8 cellular contexts compared by ENCODE assay signal in genomic region chr10:119341236-119342016, GRCh38.
DNase-seq lines count a peak whose midpoint lies in the region; ATAC-seq and TF ChIP-seq lines count a peak whose summit lies in the region.

No MANE protein-coding gene starts in this region.

- POLR2A ChIA-PET in HEK293T (lab: Yijun Ruan, JAX): no interaction called here

- ATAC-seq in GM19455 (IDR thresholded peaks at IDR 0.05; ENCODE audit: unreplicated experiment) (no peak), HG02938 (IDR thresholded peaks at IDR 0.05; ENCODE audit: unreplicated experiment) (no peak)

- CTCF ChIA-PET in HEK293T (lab: Yijun Ruan, JAX): no interaction called here

- DNase-seq in HuH-7 (ENCODE audit: low spot score): peak; percentile 59
- peak; percentile 39 for DNase-seq in activated T-cell treated with anti-CD3 and anti-CD28 coated beads for 48 hours (ENCODE audit: low read depth)
- DNase-seq in glomerular visceral epithelial cell (ENCODE audit: extremely low spot score): peak; percentile 60
- DNase-seq in stimulated activated CD4-positive, alpha-beta T cell treated with anti-CD3 and anti-CD28 coated beads, Interleukin-1b, Interleukin-23, amount 100 ng/mL, for 24 hours (ENCODE audit: low read depth in 4 of 4, low spot score in 1 of 4): peak in 3 of 4 experiments; percentile 20 to 28 (median 21)
- DNase-seq in NCI-H128 (lab: John Stamatoyannopoulos, UW; ENCODE audit: unreplicated experiment): no peak
- no peak for DNase-seq in HEK293T (ENCODE audit: extremely low spot score)

TF ChIP-seq in HEK293T, 16 proteins besides CTCF, POLR2A, EP300 and RAD21:
- TF ChIP-seq FOXM1 (IDR thresholded peaks at IDR 0.05; ENCODE audit: borderline replicate concordance) (no peak), SP1 (IDR thresholded peaks at IDR 0.05) (no peak), FOXA1 (IDR thresholded peaks at IDR 0.05) (no peak), PKNOX1 (IDR thresholded peaks at IDR 0.05) (no peak), SUZ12 (IDR thresholded peaks at IDR 0.05) (no peak), ZNF384 (IDR thresholded peaks at IDR 0.05) (no peak), BHLHE40 (IDR thresholded peaks at IDR 0.05; ENCODE audit: borderline replicate concordance) (no peak), TARDBP (IDR thresholded peaks at IDR 0.05) (no peak), CTBP1 (IDR thresholded peaks at IDR 0.05; ENCODE audit: borderline replicate concordance) (no peak), ELF4 (IDR thresholded peaks at IDR 0.05) (no peak), HDGF (IDR thresholded peaks at IDR 0.05; ENCODE audit: borderline replicate concordance) (no peak), L3MBTL2 (conservative IDR thresholded peaks at IDR 0.05) (no peak), ARNT (IDR thresholded peaks at IDR 0.05) (no peak), LEF1 (IDR thresholded peaks at IDR 0.05; ENCODE audit: borderline replicate concordance) (no peak), FOXK2 (IDR thresholded peaks at IDR 0.05) (no peak), NFRKB (IDR thresholded peaks at IDR 0.05) (no peak)

Comparison
In these comparisons a context has a peak if more than half of its experiments do, and no peak if none do; other contexts are left out.
1. DNase-seq: peak in HuH-7 (single experiment), activated T-cell treated with anti-CD3 and anti-CD28 coated beads for 48 hours (single experiment), glomerular visceral epithelial cell (single experiment) and stimulated activated CD4-positive, alpha-beta T cell treated with anti-CD3 and anti-CD28 coated beads, Interleukin-1b, Interleukin-23, amount 100 ng/mL, for 24 hours (3 of 4); none in NCI-H128 (single experiment) and HEK293T (single experiment).